In the genomic region with DNA sequence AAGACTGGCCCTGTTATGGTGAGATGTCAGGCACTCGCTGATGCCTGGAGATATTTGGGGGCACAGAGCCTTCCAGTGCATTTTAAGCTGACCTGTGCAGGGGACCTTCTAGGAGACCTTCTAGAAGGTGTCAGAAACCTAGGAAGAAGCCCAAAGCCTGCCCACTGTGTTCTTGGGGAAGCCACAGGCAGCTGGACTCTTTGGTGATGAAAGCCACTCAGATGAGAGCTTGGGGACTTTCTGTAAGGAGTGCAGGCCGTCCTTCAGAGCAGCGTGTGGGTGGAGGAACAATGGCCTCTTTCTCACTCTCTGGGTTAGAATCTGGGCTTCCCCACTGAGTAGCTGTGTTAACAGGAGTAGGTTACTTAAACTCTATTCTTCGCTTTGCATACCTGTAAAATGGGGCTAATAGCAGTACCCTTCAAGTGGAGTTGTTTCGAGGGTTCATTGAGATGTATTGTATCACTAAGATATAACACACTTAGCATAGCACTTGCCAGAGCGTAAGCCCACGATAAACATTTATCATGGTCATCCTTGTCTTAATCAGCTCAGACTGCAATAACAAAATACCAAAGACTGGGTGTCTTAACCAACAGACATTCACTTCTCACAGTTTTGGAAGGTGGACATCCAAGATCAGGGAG, we compare ENCODE assay signal across 1 cellular context.
TF ChIP-seq lines count a peak whose summit lies in the region.

No MANE protein-coding gene starts in this region.

TF ChIP-seq in GM12878, 131 proteins besides CTCF, POLR2A, EP300 and RAD21 (continued from another document):
- TF ChIP-seq PAX5 (IDR thresholded peaks at IDR 0.05; ENCODE audit: borderline replicate concordance, low read depth, low read length) (0 out of 2 replicates have a peak, but pooled peaks have one; percentile 17), NR2C2 (IDR thresholded peaks at IDR 0.05; ENCODE audit: borderline replicate concordance, control insufficient read depth, insufficient read length, low read depth) (no peak), CBX5 (IDR thresholded peaks at IDR 0.05; ENCODE audit: low read depth) (0 out of 2 replicates have a peak, but pooled peaks have one; percentile 46), RELA (IDR thresholded peaks at IDR 0.05; ENCODE audit: borderline replicate concordance, partially characterized antibody) (peak; percentile 53), EGR1 (IDR thresholded peaks at IDR 0.05; ENCODE audit: borderline replicate concordance in 1 of 2, low read depth in 2 of 2, low read length in 2 of 2) (peak in 1 of 2 experiments; percentile 81; a peak in 1 of 3 replicates), ZNF384 (IDR thresholded peaks at IDR 0.05; ENCODE audit: borderline replicate concordance, low read depth, low read length) (no peak), TARDBP (IDR thresholded peaks at IDR 0.05; ENCODE audit: borderline replicate concordance) (no peak), YY1 (IDR thresholded peaks at IDR 0.05; ENCODE audit: low read depth, low read length) (peak; percentile 84), MXI1 (IDR thresholded peaks at IDR 0.05; ENCODE audit: low read depth, low read length) (0 out of 2 replicates have a peak, but pooled peaks have one; percentile 33), ZSCAN29 (IDR thresholded peaks at IDR 0.05) (0 out of 2 replicates have a peak, but pooled peaks have one; percentile 38), ZBED1 (IDR thresholded peaks at IDR 0.05; ENCODE audit: borderline replicate concordance) (no peak), ZNF24 (IDR thresholded peaks at IDR 0.05) (0 out of 2 replicates have a peak, but pooled peaks have one; percentile 7), ZNF217 (IDR thresholded peaks at IDR 0.05) (peak; percentile 94), LARP7 (IDR thresholded peaks at IDR 0.05) (no peak), CBFB (IDR thresholded peaks at IDR 0.05; ENCODE audit: low read depth) (no peak), SMAD5 (IDR thresholded peaks at IDR 0.05; ENCODE audit: low read depth) (no peak), ZZZ3 (IDR thresholded peaks at IDR 0.05; ENCODE audit: control insufficient read depth, insufficient read length, low read depth) (no peak), KDM1A (IDR thresholded peaks at IDR 0.05; ENCODE audit: borderline replicate concordance) (no peak), BCL11A (IDR thresholded peaks at IDR 0.05; ENCODE audit: low read depth, low read length) (peak; percentile 59), SP1 (IDR thresholded peaks at IDR 0.05; ENCODE audit: low read depth, low read length) (no peak), ZNF622 (IDR thresholded peaks at IDR 0.05) (no peak)
